In genomic region chr3:23017800-23018199, GRCh38 we compare ENCODE assay signal across 21 cellular contexts.
A peak's percentile ranks its signal among the peaks of the same experiment; 100 is the strongest.
DNase-seq lines count a peak whose midpoint lies in the region; ATAC-seq, FAIRE-seq and TF ChIP-seq lines count a peak whose summit lies in the region.
"Had no signal": no experiment of that assay in that cellular context is flagged by ENCODE, and none has a peak within 500 bp of the region (broad histone marks: within the 10 kb centered on the region; RNA-seq: fewer than 3 reads in every experiment).

No MANE protein-coding gene starts in this region.

- TF ChIP-seq EP300 in H1 (IDR thresholded peaks at IDR 0.05; ENCODE audit: borderline replicate concordance in 1 of 2, low read depth in 2 of 2, low read length in 2 of 2) = no peak

- no peak overlapping the region for H2BK5ac ChIP-seq in H1 (ENCODE audit: low read depth, low read length)

- H3K9me3 Mint-ChIP-seq in GM23338 (peaks cover 3% of the 10 kb centered on the region; the same call in 1 of the 3 replicates), nephron (peaks cover 19% of the 10 kb centered on the region)
- H3K9me3 Mint-ChIP-seq: T-helper 2 cell treated with Interferon-gamma antibody and Interleukin-4, amounts not matched to agents 5 μg/mL and 100 μg/mL, for 36 hours had no signal

- no peaks in the 10 kb centered on the region for H3K27me3 ChIP-seq in GM23338 (ENCODE audit: insufficient read depth)
- no peaks in the 10 kb centered on the region for H3K27me3 ChIP-seq in PC-3 (ENCODE audit: low read length)
- H3K27me3 ChIP-seq in H1 (replicated peaks in 1 of 4; ENCODE audit: control insufficient read depth in 3 of 4, extremely low read depth in 1 of 4, insufficient read depth in 3 of 4, low read length in 3 of 4) = no peaks in the 10 kb centered on the region; a peak in 1 of 7 replicates
- H3K27me3 ChIP-seq: neutrophil, Peyer's patch had no signal

- H3F3A ChIP-seq in GM23338 (replicated peaks; ENCODE audit: low read depth) (no peaks in the 10 kb centered on the region), PC-3 (ENCODE audit: low read length, unreplicated experiment) (no peaks in the 10 kb centered on the region)

- H3K79me2 ChIP-seq in GM23338 (replicated peaks; ENCODE audit: insufficient read depth) = no peaks in the 10 kb centered on the region
- no peaks in the 10 kb centered on the region for H3K79me2 ChIP-seq in PC-3 (ENCODE audit: low read length)
- no peaks in the 10 kb centered on the region for H3K79me2 ChIP-seq in H1 (ENCODE audit: control insufficient read depth in 1 of 2, insufficient read depth in 2 of 2, low read length in 2 of 2)

- H3K9me3 ChIP-seq in PC-3 (ENCODE audit: low read length) = no peaks in the 10 kb centered on the region
- no peaks in the 10 kb centered on the region for H3K9me3 ChIP-seq in H1 (ENCODE audit: insufficient read depth in 2 of 2, low read depth in 1 of 2, low read length in 1 of 2)
- H3K9me3 ChIP-seq: neutrophil, Peyer's patch had no signal

- H3K4me1 Mint-ChIP-seq in GM23338 = peaks cover 27% of the 10 kb centered on the region
- peaks cover 32% of the 10 kb centered on the region for H3K4me1 Mint-ChIP-seq in nephron
- H3K4me1 Mint-ChIP-seq: CD4-positive, CD25-positive, alpha-beta regulatory T cell; stimulated activated naive CD8-positive, alpha-beta T cell treated with anti-CD3 and anti-CD28 coated beads, Interleukin-15, amount 100 ng/mL, for 72 hours had no signal

- H3K4ac ChIP-seq in H1 (replicated peaks; ENCODE audit: insufficient read length, low read depth, low read length) = no peak overlapping the region

- H3K27ac Mint-ChIP-seq in GM23338 (no peak overlapping the region), nephron (peak overlapping the region; percentile 26 to 47 (median 46))
- H3K27ac Mint-ChIP-seq: CD4-positive, CD25-positive, alpha-beta regulatory T cell; stimulated activated naive CD8-positive, alpha-beta T cell treated with anti-CD3 and anti-CD28 coated beads, Interleukin-15, amount 100 ng/mL, for 72 hours; T-helper 2 cell treated with Interferon-gamma antibody and Interleukin-4, amounts not matched to agents 5 μg/mL and 100 μg/mL, for 36 hours had no signal

- H3K9me2 ChIP-seq in GM23338 (ENCODE audit: insufficient read depth) (no peaks in the 10 kb centered on the region), PC-3 (replicated peaks; ENCODE audit: low read length) (no peaks in the 10 kb centered on the region)

- H2BK120ac ChIP-seq in H1 (replicated peaks; ENCODE audit: low read depth, low read length) = no peak overlapping the region

- no peak for ATAC-seq in GM23338
- peak; percentile 87 for ATAC-seq in PC-3
- ATAC-seq: stimulated activated naive CD8-positive, alpha-beta T cell treated with anti-CD3 and anti-CD28 coated beads, Interleukin-15, amount 100 ng/mL, for 72 hours had no signal

- peak overlapping the region; percentile 76 for H2AFZ ChIP-seq in GM23338
- no peak overlapping the region for H2AFZ ChIP-seq in PC-3 (ENCODE audit: low read length)
- H2AFZ ChIP-seq in H1 (ENCODE audit: low read length) = peak overlapping the region; percentile 71; the same call in 1 of the 2 replicates

- no peak overlapping the region for H3K23ac ChIP-seq in H1 (ENCODE audit: insufficient read length)

- H3K4me3 Mint-ChIP-seq in GM23338 = no peak overlapping the region
- no peak overlapping the region for H3K4me3 Mint-ChIP-seq in nephron
- H3K4me3 Mint-ChIP-seq: brain; CD4-positive, CD25-positive, alpha-beta regulatory T cell; stimulated activated naive CD8-positive, alpha-beta T cell treated with anti-CD3 and anti-CD28 coated beads, Interleukin-15, amount 100 ng/mL, for 72 hours; T-helper 2 cell treated with Interferon-gamma antibody and Interleukin-4, amounts not matched to agents 5 μg/mL and 100 μg/mL, for 36 hours had no signal

- H3K27me3 Mint-ChIP-seq in GM23338 (ENCODE audit: insufficient read depth, low read depth, poor library complexity) = peaks cover 1% of the 10 kb centered on the region
- no peaks in the 10 kb centered on the region for H3K27me3 Mint-ChIP-seq in nephron (ENCODE audit: low read depth)
- H3K27me3 Mint-ChIP-seq: CD4-positive, CD25-positive, alpha-beta regulatory T cell; stimulated activated naive CD8-positive, alpha-beta T cell treated with anti-CD3 and anti-CD28 coated beads, Interleukin-15, amount 100 ng/mL, for 72 hours had no signal

- no peak overlapping the region for H2BK20ac ChIP-seq in H1 (ENCODE audit: low read length)

- no peak overlapping the region for H2BK15ac ChIP-seq in H1 (ENCODE audit: low read length)

- H2BK12ac ChIP-seq in H1 (ENCODE audit: low read depth, low read length) = no peak overlapping the region

- POLR2A ChIA-PET in PC-3 (lab: Charles Lee; ENCODE audit: unreplicated experiment) = no interaction called here
- POLR2A ChIA-PET in H1 (lab: Charles Lee; ENCODE audit: partially characterized antibody) = no interaction called here

- H3K23me2 ChIP-seq in H1 (ENCODE audit: low read depth, low read length) = no peaks in the 10 kb centered on the region; the same call in 1 of the 2 replicates

- H3K18ac ChIP-seq in H1 (ENCODE audit: extremely low read depth, low read length) = no peak overlapping the region

- no peak overlapping the region for H3K56ac ChIP-seq in H1 (replicated peaks; ENCODE audit: insufficient read length, low read depth, low read length)

- BruUV-seq in PC-3 (replicated peaks; lab: Mats Ljungman, UMichigan) = no TSS peak

- DNase-seq in GM23338 (ENCODE audit: low spot score) = no peak
- peak; percentile 97 for DNase-seq in PC-3
- no peak for DNase-seq in H1 (ENCODE audit: low read depth in 1 of 2, low spot score in 2 of 2)
- DNase-seq in NCI-H510A treated with DMSO at 0.1 percent for 48 hours (lab: John Stamatoyannopoulos, UW) = no peak
- DNase-seq in iPS-NIHi7 (ENCODE audit: extremely low spot score) = no peak
- DNase-seq in SK-N-DZ (ENCODE audit: low spot score) = no peak
- DNase-seq in A172 (ENCODE audit: low spot score) = no peak
- DNase-seq: activated CD4-positive, alpha-beta T cell treated with anti-CD3 and anti-CD28 coated beads for 48 hours; CD4-positive, CD25-positive, alpha-beta regulatory T cell; hippocampal formation; NCI-H1417 treated with DMSO at 0.1 percent for 48 hours; Peyer's patch; small intestine; stimulated activated naive CD8-positive, alpha-beta T cell treated with anti-CD3 and anti-CD28 coated beads, Interleukin-15, amount 100 ng/mL, for 72 hours had no signal

- no peaks in the 10 kb centered on the region for H3K79me1 ChIP-seq in H1 (ENCODE audit: low read depth, low read length)

- H4K5ac ChIP-seq in H1 (ENCODE audit: insufficient read length, low read depth, low read length) = no peak overlapping the region

- TF ChIP-seq RAD21 in H1 (IDR thresholded peaks at IDR 0.05 in 1 of 2, conservative IDR thresholded peaks at IDR 0.05 in 1 of 2; ENCODE audit: low read depth in 2 of 2, low read length in 2 of 2) = no peak

- FAIRE-seq in H1 (lab: Jason Lieb, UNC) = no peak
- FAIRE-seq: endometrium, G401.6, small intestine had no signal

- H4K20me1 ChIP-seq in GM23338 (replicated peaks; ENCODE audit: insufficient read depth) (no peaks in the 10 kb centered on the region), PC-3 (ENCODE audit: low read length) (no peaks in the 10 kb centered on the region), H1 (replicated peaks in 1 of 2; ENCODE audit: control insufficient read depth in 1 of 2, insufficient read depth in 2 of 2, low read length in 2 of 2) (no peaks in the 10 kb centered on the region)

- H3K4me1 ChIP-seq in GM23338 (ENCODE audit: insufficient read depth) (peaks cover 15% of the 10 kb centered on the region; the same call in 1 of the 2 replicates), PC-3 (ENCODE audit: insufficient read depth, low read length) (peaks cover 41% of the 10 kb centered on the region), H1 (replicated peaks in 1 of 4; ENCODE audit: control insufficient read depth in 3 of 4, insufficient read depth in 4 of 4, low read length in 3 of 4) (peaks cover 0 to 4% (median 1%) of the 10 kb centered on the region in 4 experiments; a peak in 1 of 7 replicates)
- H3K4me1 ChIP-seq: Peyer's patch had no signal

- TF ChIP-seq POLR2A in H1 (IDR thresholded peaks at IDR 0.05; ENCODE audit: control extremely low read depth in 1 of 2, low read depth in 2 of 2, low read length in 2 of 2) = no peak

- H3K4me3 ChIP-seq in GM23338 = no peak overlapping the region
- H3K4me3 ChIP-seq in PC-3 (ENCODE audit: low read length) = no peak overlapping the region
- H3K4me3 ChIP-seq in H1 (ENCODE audit: extremely low read depth in 1 of 4, insufficient read depth in 2 of 4, low read depth in 3 of 4, low read length in 4 of 4) = no peak overlapping the region
- H3K4me3 ChIP-seq: lung, Peyer's patch had no signal

- no peak overlapping the region for H4K8ac ChIP-seq in H1 (ENCODE audit: extremely low read depth, insufficient read depth, low read length)

- H2AK5ac ChIP-seq in H1 (ENCODE audit: low read depth, low read length) = no peak overlapping the region

- CTCF ChIA-PET in PC-3 (lab: Charles Lee) = interaction anchor here (0.7 kb wide), 1 partner anchor 148 kb away, joined by 3 read pairs; no protein-coding TSS in a partner anchor
- CTCF ChIA-PET in H1 (lab: Charles Lee; ENCODE audit: partially characterized antibody) = no interaction called here

- H3K36me3 Mint-ChIP-seq in GM23338 (ENCODE audit: low read depth) (peaks cover 17% of the 10 kb centered on the region; the same call in 2 of the 3 replicates), nephron (ENCODE audit: low read depth) (no peaks in the 10 kb centered on the region)
- H3K36me3 Mint-ChIP-seq: brain; CD4-positive, CD25-positive, alpha-beta regulatory T cell had no signal

- intact Hi-C loops in PC-3 (cut with micrococcal nuclease) = no loop called here

- no peak overlapping the region for H4K91ac ChIP-seq in H1 (replicated peaks; ENCODE audit: insufficient read length, low read length)

- H3K36me3 ChIP-seq in GM23338 (ENCODE audit: insufficient read depth) (no peaks in the 10 kb centered on the region), PC-3 (ENCODE audit: low read depth, low read length) (no peaks in the 10 kb centered on the region), H1 (ENCODE audit: control insufficient read depth in 2 of 4, insufficient read depth in 4 of 4, low read length in 3 of 4) (no peaks in the 10 kb centered on the region)
- H3K36me3 ChIP-seq: neutrophil, Peyer's patch had no signal

- 75% methylated on average over 1 of the region's 1 CpG; no CpG with 5 or more reads in 1 of the 2 experiments for WGBS in H1 (ENCODE audit: extremely low coverage in 1 of 2, insufficient coverage in 1 of 2, insufficient read length in 1 of 2, insufficient replicate concordance in 2 of 2, low coverage in 1 of 2, low lambda C conversion rate in 2 of 2, missing lambda C conversion rate in 1 of 2), 2 experiments

- TF ChIP-seq CTCF in GM23338 (conservative IDR thresholded peaks at IDR 0.05; ENCODE audit: low read depth in 2 of 2) = no peak
- TF ChIP-seq CTCF in PC-3 (conservative IDR thresholded peaks at IDR 0.05; ENCODE audit: low read depth, low read length) = no peak; the same call in 1 of the 2 replicates
- TF ChIP-seq CTCF in H1 (IDR thresholded peaks at IDR 0.05; ENCODE audit: control extremely low read depth in 1 of 3, insufficient read depth in 1 of 3, low read depth in 1 of 3, low read length in 3 of 3) = no peak
- TF ChIP-seq CTCF in nephron (IDR thresholded peaks at IDR 0.05; ENCODE audit: unreplicated experiment in 3 of 3) = no peak

- H3K14ac ChIP-seq in H1 (ENCODE audit: insufficient read length) = no peak overlapping the region

- H3K27ac ChIP-seq in GM23338 (ENCODE audit: low read depth) = no peak overlapping the region
- H3K27ac ChIP-seq in PC-3 (ENCODE audit: low read length) = peak overlapping the region; percentile 14; the same call in 1 of the 2 replicates
- no peak overlapping the region for H3K27ac ChIP-seq in H1 (ENCODE audit: low read depth, low read length)
- H3K27ac ChIP-seq: neutrophil, Peyer's patch had no signal

- H3K9ac ChIP-seq in PC-3 (ENCODE audit: low read length) (no peak overlapping the region), H1 (replicated peaks in 1 of 4; ENCODE audit: extremely low read depth in 1 of 4, low read depth in 3 of 4, low read length in 3 of 4) (no peak overlapping the region)

- H3K4me2 ChIP-seq in GM23338 (no peak overlapping the region), PC-3 (ENCODE audit: low read length) (peak overlapping the region; percentile 46), H1 (ENCODE audit: insufficient read depth in 1 of 2, low read depth in 2 of 2, low read length in 2 of 2) (no peak overlapping the region)
